In genomic region chr9:94932647-94933415, GRCh38 we compare ENCODE assay signal across 23 cellular contexts.
DNase-seq lines count a peak whose midpoint lies in the region; ATAC-seq and TF ChIP-seq lines count a peak whose summit lies in the region.
"Had no signal": no experiment of that assay in that cellular context is flagged by ENCODE, and none has a peak within 500 bp of the region (broad histone marks: within the 10 kb centered on the region; RNA-seq: fewer than 3 reads in every experiment).

No MANE protein-coding gene starts in this region.

- TF ChIP-seq RAD21 in SK-N-SH (IDR thresholded peaks at IDR 0.05; ENCODE audit: low read length): no peak

- H3K4me1 ChIP-seq in ACC112 (ENCODE audit: control insufficient read depth, insufficient read depth, low read length, unreplicated experiment): peaks cover 16% of the 10 kb centered on the region
- peaks cover 20 to 43% of the 10 kb centered on the region in 2 experiments for H3K4me1 ChIP-seq in SK-N-SH (ENCODE audit: control insufficient read depth in 1 of 2, insufficient read depth in 2 of 2, low read depth in 1 of 2, low read length in 1 of 2)

- no peaks in the 10 kb centered on the region for H3K9me3 ChIP-seq in SK-N-SH
- H3K9me3 ChIP-seq: spleen had no signal

- ATAC-seq in HG03025 (IDR thresholded peaks at IDR 0.05; ENCODE audit: low FRiP score, unreplicated experiment) (no peak), HG02571 (IDR thresholded peaks at IDR 0.05; ENCODE audit: unreplicated experiment) (no peak)
- ATAC-seq: natural killer cell; stimulated activated naive CD8-positive, alpha-beta T cell treated with anti-CD3 and anti-CD28 coated beads, Interleukin-15, amount 100 ng/mL, for 72 hours had no signal

- H3K4me3 Mint-ChIP-seq in osteocyte (ENCODE audit: unreplicated experiment): no peak overlapping the region
- H3K4me3 Mint-ChIP-seq in activated CD4-positive, alpha-beta memory T cell treated with anti-CD3 and anti-CD28 coated beads, Interleukin-2, amount 10 ng/mL, durations not matched to agents 7 days and 5 days: no peak overlapping the region
- H3K4me3 Mint-ChIP-seq: natural killer cell; stimulated activated naive CD8-positive, alpha-beta T cell treated with anti-CD3 and anti-CD28 coated beads, Interleukin-15, amount 100 ng/mL, for 72 hours had no signal

- H3K9me3 Mint-ChIP-seq in osteocyte (ENCODE audit: unreplicated experiment): no peaks in the 10 kb centered on the region
- H3K9me3 Mint-ChIP-seq in activated CD4-positive, alpha-beta memory T cell treated with anti-CD3 and anti-CD28 coated beads, Interleukin-2, amount 10 ng/mL, durations not matched to agents 7 days and 5 days: no peaks in the 10 kb centered on the region
- H3K9me3 Mint-ChIP-seq: natural killer cell; stimulated activated naive CD8-positive, alpha-beta T cell treated with anti-CD3 and anti-CD28 coated beads, Interleukin-15, amount 100 ng/mL, for 72 hours had no signal

- H4K20me1 ChIP-seq in SK-N-SH (ENCODE audit: insufficient read depth): no peaks in the 10 kb centered on the region

- H3K36me3 ChIP-seq in ACC112 (ENCODE audit: insufficient read depth, low read length) (no peaks in the 10 kb centered on the region), SK-N-SH (replicated peaks in 1 of 2; ENCODE audit: control insufficient read depth in 1 of 2, insufficient read depth in 2 of 2, low read length in 1 of 2) (no peaks in the 10 kb centered on the region)
- H3K36me3 ChIP-seq: cardiac muscle cell had no signal

- H3K4me3 ChIP-seq in ACC112 (ENCODE audit: low read depth, low read length): no peak overlapping the region
- no peak overlapping the region for H3K4me3 ChIP-seq in SK-N-SH (ENCODE audit: low read depth in 2 of 2, low read length in 1 of 2)
- H3K4me3 ChIP-seq: cardiac muscle cell, spleen had no signal

- no peak overlapping the region for H3K9ac ChIP-seq in SK-N-SH

- peak overlapping the region; percentile 82 for H3K27ac Mint-ChIP-seq in osteocyte (ENCODE audit: unreplicated experiment)
- no peak overlapping the region for H3K27ac Mint-ChIP-seq in activated CD4-positive, alpha-beta memory T cell treated with anti-CD3 and anti-CD28 coated beads, Interleukin-2, amount 10 ng/mL, durations not matched to agents 7 days and 5 days
- H3K27ac Mint-ChIP-seq: natural killer cell had no signal

- no peaks in the 10 kb centered on the region for H3K79me2 ChIP-seq in ACC112 (ENCODE audit: control insufficient read depth, insufficient read depth, low read length, unreplicated experiment)
- no peaks in the 10 kb centered on the region for H3K79me2 ChIP-seq in SK-N-SH (ENCODE audit: insufficient read depth)

- H3F3A ChIP-seq in SK-N-SH (replicated peaks; ENCODE audit: insufficient read depth): peaks cover 4% of the 10 kb centered on the region

- TF ChIP-seq CTCF in SK-N-SH (IDR thresholded peaks at IDR 0.05) (no peak), osteocyte (IDR thresholded peaks at IDR 0.05) (no peak)

- H3K27ac ChIP-seq in ACC112 (ENCODE audit: low read depth, low read length) (peak overlapping the region; percentile 26; the same call in 1 of the 2 replicates), SK-N-SH (ENCODE audit: low read depth in 2 of 2, low read length in 1 of 2) (peak overlapping the region; percentile 29 to 35)
- H3K27ac ChIP-seq: cardiac muscle cell had no signal

- H3K4me2 ChIP-seq in SK-N-SH: no peak overlapping the region

- no peak for TF ChIP-seq EP300 in SK-N-SH (IDR thresholded peaks at IDR 0.05; ENCODE audit: borderline replicate concordance in 1 of 2, low read depth in 1 of 2, low read length in 1 of 2)

- no peaks in the 10 kb centered on the region for H3K27me3 Mint-ChIP-seq in osteocyte (ENCODE audit: unreplicated experiment)
- H3K27me3 Mint-ChIP-seq in activated CD4-positive, alpha-beta memory T cell treated with anti-CD3 and anti-CD28 coated beads, Interleukin-2, amount 10 ng/mL, durations not matched to agents 7 days and 5 days: no peaks in the 10 kb centered on the region
- H3K27me3 Mint-ChIP-seq: stimulated activated naive CD8-positive, alpha-beta T cell treated with anti-CD3 and anti-CD28 coated beads, Interleukin-15, amount 100 ng/mL, for 72 hours had no signal

- peaks cover 12% of the 10 kb centered on the region for H3K36me3 Mint-ChIP-seq in osteocyte (ENCODE audit: unreplicated experiment)
- peaks cover 3% of the 10 kb centered on the region for H3K36me3 Mint-ChIP-seq in activated CD4-positive, alpha-beta memory T cell treated with anti-CD3 and anti-CD28 coated beads, Interleukin-2, amount 10 ng/mL, durations not matched to agents 7 days and 5 days (ENCODE audit: low read depth)
- H3K36me3 Mint-ChIP-seq: natural killer cell had no signal

- peaks cover 74% of the 10 kb centered on the region for H3K4me1 Mint-ChIP-seq in osteocyte (ENCODE audit: unreplicated experiment)
- H3K4me1 Mint-ChIP-seq in activated CD4-positive, alpha-beta memory T cell treated with anti-CD3 and anti-CD28 coated beads, Interleukin-2, amount 10 ng/mL, durations not matched to agents 7 days and 5 days: peaks cover 4% of the 10 kb centered on the region

- POLR2A ChIA-PET in SK-N-SH (lab: Yijun Ruan, JAX): no interaction called here
- POLR2A ChIA-PET in activated CD4-positive, alpha-beta memory T cell treated with anti-CD3 and anti-CD28 coated beads, Interleukin-2, amount 10 ng/mL, durations not matched to agents 7 days and 5 days (lab: Charles Lee): no interaction called here

- CTCF ChIA-PET in SK-N-SH (lab: Yijun Ruan, JAX): interaction anchor here (0.8 kb wide), 1 partner anchor 142 kb away, joined by 3 read pairs; no protein-coding TSS in a partner anchor
- CTCF ChIA-PET in activated CD4-positive, alpha-beta memory T cell treated with anti-CD3 and anti-CD28 coated beads, Interleukin-2, amount 10 ng/mL, durations not matched to agents 7 days and 5 days (lab: Charles Lee): interaction anchor here (1.1 kb wide), 1 partner anchor 20 kb away, joined by 3 read pairs; no protein-coding TSS in a partner anchor

- no peaks in the 10 kb centered on the region for H3K27me3 ChIP-seq in ACC112 (ENCODE audit: insufficient read depth, low read length)
- H3K27me3 ChIP-seq in SK-N-SH (ENCODE audit: insufficient read depth): no peaks in the 10 kb centered on the region
- H3K27me3 ChIP-seq: cardiac muscle cell, spleen had no signal

- WGBS in SK-N-SH (ENCODE audit: low lambda C conversion rate): 91% methylated on average over 10 of the region's 10 CpGs

- H3K9me2 ChIP-seq in SK-N-SH: no peaks in the 10 kb centered on the region

- H2AFZ ChIP-seq in ACC112 (ENCODE audit: low read length, unreplicated experiment) (no peak overlapping the region), SK-N-SH (ENCODE audit: low read depth) (no peak overlapping the region)

- DNase-seq in SK-N-SH (no peak), kidney tubule cell (ENCODE audit: low spot score) (peak; percentile 49), osteocyte (ENCODE audit: extremely low spot score, unreplicated experiment) (no peak)
- no peak for DNase-seq in activated CD4-positive, CD25-positive, alpha-beta regulatory T cell treated with anti-CD3 and anti-CD28 coated beads, Interleukin-2, amount 50 U/mL, for 72 hours
- no peak for DNase-seq in activated CD4-positive, alpha-beta memory T cell treated with anti-CD3 and anti-CD28 coated beads, Interleukin-2, amount 10 ng/mL, durations not matched to agents 7 days and 5 days
- DNase-seq: activated CD4-positive, alpha-beta T cell treated with anti-CD3 and anti-CD28 coated beads, Interleukin-2, amount 50 U/mL, for 1 hour; activated CD8-positive, alpha-beta memory T cell treated with anti-CD3 and anti-CD28 coated beads, Interleukin-2, amount 50 U/mL, for 4 hours; activated gamma-delta T cell; hippocampal formation; mammary epithelial cell; MM.1S; natural killer cell; NCI-H146; NCI-H2171; NCI-H748 treated with DMSO at 0.1 percent for 48 hours; SHP77; spleen; stimulated activated CD4-positive, alpha-beta T cell treated with anti-CD3 and anti-CD28 coated beads, Interleukin-4, amount 100 ng/mL, for 24 hours; stimulated activated naive CD8-positive, alpha-beta T cell treated with anti-CD3 and anti-CD28 coated beads, Interleukin-15, amount 100 ng/mL, for 72 hours had no signal

TF ChIP-seq in SK-N-SH, 30 proteins besides CTCF, POLR2A, EP300 and RAD21 (continues in another document):
- no peak for TF ChIP-seq NRF1 (IDR thresholded peaks at IDR 0.05; ENCODE audit: low read depth, low read length)
- TF ChIP-seq MXI1 (IDR thresholded peaks at IDR 0.05; ENCODE audit: low read depth, low read length): no peak
- no peak for TF ChIP-seq TCF12 (IDR thresholded peaks at IDR 0.05)
- no peak for TF ChIP-seq POLR2AphosphoS5 (IDR thresholded peaks at IDR 0.05; ENCODE audit: low read depth, low read length)
- no peak for TF ChIP-seq CHD2 (IDR thresholded peaks at IDR 0.05; ENCODE audit: low read length, partially characterized antibody)
- TF ChIP-seq TAF1 (IDR thresholded peaks at IDR 0.05; ENCODE audit: borderline replicate concordance, low read depth, low read length): no peak
- no peak for TF ChIP-seq ZBTB33 (IDR thresholded peaks at IDR 0.05; ENCODE audit: borderline replicate concordance, low read depth)
